Comparison of ENCODE assay signal across 8 cellular contexts in genomic region chr19:55678121-55678671, GRCh38. TPM values are rescaled to one million over a fixed set of nuclear protein-coding genes. Genes with fewer than 3 reads are reported as not detected.
DNase-seq lines count a peak whose midpoint lies in the region; ATAC-seq and TF ChIP-seq lines count a peak whose summit lies in the region.

No MANE protein-coding gene starts in this region.

- peak overlapping the region; percentile 74 for H3K27ac Mint-ChIP-seq in activated naive CD8-positive, alpha-beta T cell treated with anti-CD3 and anti-CD28 coated beads, Interleukin-2, amount 50 U/mL, for 24 hours

- H3K27me3 Mint-ChIP-seq in activated naive CD8-positive, alpha-beta T cell treated with anti-CD3 and anti-CD28 coated beads, Interleukin-2, amount 50 U/mL, for 24 hours, result no peaks in the 10 kb centered on the region

- peaks cover 56 to 71% (median 65%) of the 10 kb centered on the region in 10 experiments for H3K4me1 ChIP-seq in BLaER1 treated with 17β-estradiol and CSF1 and Interleukin-3, amounts not matched to agents 10 nM and 100 nM
- H3K4me1 ChIP-seq in neutrophil (ENCODE audit: control insufficient read depth in 1 of 2, insufficient read depth in 1 of 2, low read depth in 1 of 2, low read length in 1 of 2) (peaks cover 35% of the 10 kb centered on the region in 2 experiments), foreskin keratinocyte (peaks cover 16% of the 10 kb centered on the region)

- peak overlapping the region; percentile 87 to 98 (median 93) for H3K4me2 ChIP-seq in BLaER1 treated with 17β-estradiol and CSF1 and Interleukin-3, amounts not matched to agents 10 nM and 100 nM

- DNase-seq in activated naive CD8-positive, alpha-beta T cell treated with anti-CD3 and anti-CD28 coated beads, Interleukin-2, amount 50 U/mL, for 24 hours, result no peak
- no peak for DNase-seq in SW 1271 (lab: John Stamatoyannopoulos, UW)
- no peak for DNase-seq in activated CD4-positive, alpha-beta T cell treated with anti-CD3 and anti-CD28 coated beads, Interleukin-2, amount 50 U/mL, for 48 hours
- no peak for DNase-seq in foreskin keratinocyte

- peaks cover 43% of the 10 kb centered on the region for H3K36me3 Mint-ChIP-seq in activated naive CD8-positive, alpha-beta T cell treated with anti-CD3 and anti-CD28 coated beads, Interleukin-2, amount 50 U/mL, for 24 hours (ENCODE audit: low read depth)

- peaks cover 48 to 96% (median 83%) of the 10 kb centered on the region in 11 experiments for H4K20me1 ChIP-seq in BLaER1 treated with 17β-estradiol and CSF1 and Interleukin-3, amounts not matched to agents 10 nM and 100 nM

- peak; percentile 66 for ATAC-seq in HG03108 (IDR thresholded peaks at IDR 0.05; ENCODE audit: unreplicated experiment)
- ATAC-seq in activated naive CD8-positive, alpha-beta T cell treated with anti-CD3 and anti-CD28 coated beads, Interleukin-2, amount 50 U/mL, for 24 hours, result no peak
- no peak for ATAC-seq in foreskin keratinocyte

- H3K4me3 Mint-ChIP-seq in activated naive CD8-positive, alpha-beta T cell treated with anti-CD3 and anti-CD28 coated beads, Interleukin-2, amount 50 U/mL, for 24 hours, result peak overlapping the region; percentile 45

- TF ChIP-seq POLR2A in GM19099 (IDR thresholded peaks at IDR 0.05; ENCODE audit: extremely low read depth, insufficient read length, low read depth), result peak; percentile 52

- H3K9ac ChIP-seq in BLaER1 treated with 17β-estradiol and CSF1 and Interleukin-3, amounts not matched to agents 10 nM and 100 nM, result peak overlapping the region; percentile 93 to 98 (median 97)

- no peaks in the 10 kb centered on the region for H3K9me3 ChIP-seq in BLaER1 treated with 17β-estradiol and CSF1 and Interleukin-3, amounts not matched to agents 10 nM and 100 nM (replicated peaks in 1 of 11)
- H3K9me3 ChIP-seq in neutrophil, result no peaks in the 10 kb centered on the region

- H3K27me3 ChIP-seq in BLaER1 treated with 17β-estradiol and CSF1 and Interleukin-3, amounts not matched to agents 10 nM and 100 nM, result no peaks in the 10 kb centered on the region
- H3K27me3 ChIP-seq in neutrophil (no peaks in the 10 kb centered on the region), foreskin keratinocyte (no peaks in the 10 kb centered on the region)

- peak overlapping the region; percentile 92 to 98 (median 95) for H3K27ac ChIP-seq in BLaER1 treated with 17β-estradiol and CSF1 and Interleukin-3, amounts not matched to agents 10 nM and 100 nM
- H3K27ac ChIP-seq in neutrophil (peak overlapping the region; percentile 46), foreskin keratinocyte (no peak overlapping the region)

- H3K9me3 Mint-ChIP-seq in activated naive CD8-positive, alpha-beta T cell treated with anti-CD3 and anti-CD28 coated beads, Interleukin-2, amount 50 U/mL, for 24 hours, result no peaks in the 10 kb centered on the region

- peaks cover 55 to 71% (median 60%) of the 10 kb centered on the region in 11 experiments for H3K36me3 ChIP-seq in BLaER1 treated with 17β-estradiol and CSF1 and Interleukin-3, amounts not matched to agents 10 nM and 100 nM
- peaks cover 63% of the 10 kb centered on the region for H3K36me3 ChIP-seq in neutrophil

- peak overlapping the region; percentile 79 to 98 (median 92); a peak in 19 of 20 replicates for H3K4me3 ChIP-seq in BLaER1 treated with 17β-estradiol and CSF1 and Interleukin-3, amounts not matched to agents 10 nM and 100 nM
- no peak overlapping the region for H3K4me3 ChIP-seq in neutrophil (ENCODE audit: low read depth in 1 of 2, low read length in 1 of 2)

- no peak for TF ChIP-seq CTCF in neutrophil (IDR thresholded peaks at IDR 0.05)
- no peak for TF ChIP-seq CTCF in foreskin keratinocyte (conservative IDR thresholded peaks at IDR 0.05)

- H3K4me1 Mint-ChIP-seq in activated naive CD8-positive, alpha-beta T cell treated with anti-CD3 and anti-CD28 coated beads, Interleukin-2, amount 50 U/mL, for 24 hours, result peaks cover 55% of the 10 kb centered on the region

RNA-seq across cellular contexts. Expression of gene EPN1, which starts 3.2 kb away (rescaled TPM):
- 90.8 and 95.3 TPM in 2 replicates for total RNA-seq in foreskin keratinocyte
- 139 and 144 TPM in 2 replicates for polyA plus RNA-seq in foreskin keratinocyte

RNA-seq across cellular contexts. Expression of gene U2AF2, which starts 23.4 kb away (rescaled TPM):
- 166 and 198 TPM in 2 replicates for total RNA-seq in foreskin keratinocyte
- 158 and 176 TPM in 2 replicates for polyA plus RNA-seq in foreskin keratinocyte

RNA-seq across cellular contexts. Expression of gene CCDC106, which starts 30.2 kb away (rescaled TPM):
- total RNA-seq in foreskin keratinocyte, result 4.7 and 6.1 TPM in 2 replicates
- polyA plus RNA-seq in foreskin keratinocyte, result 7.9 and 9.3 TPM in 2 replicates

RNA-seq across cellular contexts. Expression of gene ZNF581, which starts 34.7 kb away (rescaled TPM):
- 21.6 and 22.1 TPM in 2 replicates for total RNA-seq in foreskin keratinocyte
- 28.0 and 30.5 TPM in 2 replicates for polyA plus RNA-seq in foreskin keratinocyte

RNA-seq across cellular contexts. Expression of gene ZNF580, which starts 37.4 kb away (rescaled TPM):
- total RNA-seq in foreskin keratinocyte, result 9.8 and 11.2 TPM in 2 replicates
- 20.4 and 23.2 TPM in 2 replicates for polyA plus RNA-seq in foreskin keratinocyte

Comparison
In these comparisons a context has a peak if more than half of its experiments do, and no peak if none do; other contexts are left out.
1. H3K4me3 ChIP-seq: peak in BLaER1 treated with 17β-estradiol and CSF1 and Interleukin-3, amounts not matched to agents 10 nM and 100 nM (10 of 10); none in neutrophil (0 of 2).